18 cellular contexts compared by ENCODE assay signal in the genomic region with DNA sequence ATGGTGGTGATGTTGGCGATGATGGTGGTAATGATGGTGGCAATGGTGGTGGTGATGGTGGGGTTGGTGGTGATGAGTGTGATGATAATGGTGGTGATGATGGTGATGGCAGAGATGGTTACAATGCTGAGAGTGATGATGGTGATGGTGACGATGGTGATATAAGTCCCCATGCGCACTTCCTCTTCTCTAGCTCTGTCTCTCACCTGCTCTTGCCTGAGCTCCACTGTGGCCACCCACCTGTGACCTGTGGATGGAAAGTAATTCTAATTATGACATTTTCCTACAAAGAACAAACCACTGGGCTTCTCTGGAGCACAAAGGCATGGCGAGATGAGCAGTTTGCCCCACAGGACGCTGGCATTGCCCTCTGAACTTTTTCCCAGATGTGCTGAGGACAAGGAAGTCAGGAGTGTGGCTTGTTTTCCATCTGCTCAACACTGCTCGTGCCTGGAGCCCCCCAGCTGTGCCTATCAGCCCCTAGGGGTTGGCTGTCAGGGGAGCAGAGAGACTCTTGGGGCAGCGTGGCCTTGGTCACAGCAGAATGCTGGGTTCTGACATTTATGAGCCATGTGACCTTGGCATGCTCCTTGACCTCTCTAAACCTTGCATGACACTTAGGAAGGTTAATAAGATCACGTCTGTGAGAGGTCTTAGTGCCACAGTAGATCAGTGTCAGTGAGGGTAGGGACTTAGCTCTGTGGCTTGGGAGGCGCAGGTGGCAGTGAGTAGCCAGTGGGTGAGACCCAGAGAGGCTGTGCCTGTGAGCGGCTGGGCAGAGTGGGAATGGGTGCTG.
"Had no signal": no experiment of that assay in that cellular context is flagged by ENCODE, and none has a peak within 500 bp of the region (broad histone marks: within the 10 kb centered on the region; RNA-seq: fewer than 3 reads in every experiment).

No MANE protein-coding gene starts in this region.

- H3K9me3 ChIP-seq: gastroesophageal sphincter, heart right ventricle had no signal

- H3K27me3 ChIP-seq: heart right ventricle had no signal

- H3K4me3 Mint-ChIP-seq: activated CD8-positive, alpha-beta memory T cell treated with anti-CD3 and anti-CD28 coated beads, Interleukin-2, amount 10 ng/mL, durations not matched to agents 7 days and 5 days; activated naive CD8-positive, alpha-beta T cell; central memory CD8-positive, alpha-beta T cell; naive B cell; stimulated activated naive CD8-positive, alpha-beta T cell treated with anti-CD3 and anti-CD28 coated beads, Interleukin-15, Interleukin-2, amounts not matched to agents 100 ng/mL and 50 ng/mL, for 24 hours had no signal

- H3K27me3 Mint-ChIP-seq: activated CD8-positive, alpha-beta memory T cell treated with anti-CD3 and anti-CD28 coated beads, Interleukin-2, amount 10 ng/mL, durations not matched to agents 7 days and 5 days; activated naive CD8-positive, alpha-beta T cell; central memory CD8-positive, alpha-beta T cell; naive B cell; stimulated activated naive CD8-positive, alpha-beta T cell treated with anti-CD3 and anti-CD28 coated beads, Interleukin-15, Interleukin-2, amounts not matched to agents 100 ng/mL and 50 ng/mL, for 24 hours had no signal

- H3K36me3 ChIP-seq: gastroesophageal sphincter, heart right ventricle had no signal

- H3K27ac ChIP-seq: coronary artery, gastroesophageal sphincter, heart right ventricle, VCaP had no signal

- ATAC-seq: activated CD8-positive, alpha-beta memory T cell treated with anti-CD3 and anti-CD28 coated beads, Interleukin-2, amount 10 ng/mL, durations not matched to agents 7 days and 5 days; esophagus mucosa; gastroesophageal sphincter; heart right ventricle; left ventricle myocardium superior had no signal

- H3K4me3 ChIP-seq: coronary artery, gastroesophageal sphincter, heart right ventricle had no signal

- FAIRE-seq: endometrium had no signal

- H3K36me3 Mint-ChIP-seq: activated naive CD8-positive, alpha-beta T cell had no signal

- H3K27ac Mint-ChIP-seq: activated CD8-positive, alpha-beta memory T cell treated with anti-CD3 and anti-CD28 coated beads, Interleukin-2, amount 10 ng/mL, durations not matched to agents 7 days and 5 days; activated naive CD8-positive, alpha-beta T cell; stimulated activated naive CD8-positive, alpha-beta T cell treated with anti-CD3 and anti-CD28 coated beads, Interleukin-15, Interleukin-2, amounts not matched to agents 100 ng/mL and 50 ng/mL, for 24 hours had no signal

- H3K4me1 Mint-ChIP-seq: central memory CD8-positive, alpha-beta T cell had no signal

- DNase-seq: activated CD4-positive, alpha-beta T cell treated with anti-CD3 and anti-CD28 coated beads, Interleukin-2, amount 50 U/mL, for 4 hours; activated CD8-positive, alpha-beta memory T cell treated with anti-CD3 and anti-CD28 coated beads, Interleukin-2, amount 10 ng/mL, durations not matched to agents 7 days and 5 days; anterior cingulate cortex; heart right ventricle; left ventricle myocardium superior; naive B cell; nucleus accumbens; posterior cingulate gyrus; retina; trophoblast cell had no signal
